Comparison of ENCODE assay signal across 1 cellular context in genomic region chr15:101651753-101652097, GRCh38.
TF ChIP-seq lines count a peak whose summit lies in the region.

No MANE protein-coding gene starts in this region.

TF ChIP-seq in WTC11, 78 proteins besides CTCF, POLR2A, EP300 and RAD21 (continued from another document):
- TF ChIP-seq, protein P1, sequence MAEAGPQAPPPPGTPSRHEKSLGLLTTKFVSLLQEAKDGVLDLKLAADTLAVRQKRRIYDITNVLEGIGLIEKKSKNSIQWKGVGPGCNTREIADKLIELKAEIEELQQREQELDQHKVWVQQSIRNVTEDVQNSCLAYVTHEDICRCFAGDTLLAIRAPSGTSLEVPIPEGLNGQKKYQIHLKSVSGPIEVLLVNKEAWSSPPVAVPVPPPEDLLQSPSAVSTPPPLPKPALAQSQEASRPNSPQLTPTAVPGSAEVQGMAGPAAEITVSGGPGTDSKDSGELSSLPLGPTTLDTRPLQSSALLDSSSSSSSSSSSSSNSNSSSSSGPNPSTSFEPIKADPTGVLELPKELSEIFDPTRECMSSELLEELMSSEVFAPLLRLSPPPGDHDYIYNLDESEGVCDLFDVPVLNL (CRISPR knock-in tag; IDR thresholded peaks at IDR 0.05; ENCODE audit: borderline replicate concordance, low read depth) = no peak
- TF ChIP-seq JAZF1 (CRISPR knock-in tag; IDR thresholded peaks at IDR 0.05) = no peak
- TF ChIP-seq, protein P2, sequence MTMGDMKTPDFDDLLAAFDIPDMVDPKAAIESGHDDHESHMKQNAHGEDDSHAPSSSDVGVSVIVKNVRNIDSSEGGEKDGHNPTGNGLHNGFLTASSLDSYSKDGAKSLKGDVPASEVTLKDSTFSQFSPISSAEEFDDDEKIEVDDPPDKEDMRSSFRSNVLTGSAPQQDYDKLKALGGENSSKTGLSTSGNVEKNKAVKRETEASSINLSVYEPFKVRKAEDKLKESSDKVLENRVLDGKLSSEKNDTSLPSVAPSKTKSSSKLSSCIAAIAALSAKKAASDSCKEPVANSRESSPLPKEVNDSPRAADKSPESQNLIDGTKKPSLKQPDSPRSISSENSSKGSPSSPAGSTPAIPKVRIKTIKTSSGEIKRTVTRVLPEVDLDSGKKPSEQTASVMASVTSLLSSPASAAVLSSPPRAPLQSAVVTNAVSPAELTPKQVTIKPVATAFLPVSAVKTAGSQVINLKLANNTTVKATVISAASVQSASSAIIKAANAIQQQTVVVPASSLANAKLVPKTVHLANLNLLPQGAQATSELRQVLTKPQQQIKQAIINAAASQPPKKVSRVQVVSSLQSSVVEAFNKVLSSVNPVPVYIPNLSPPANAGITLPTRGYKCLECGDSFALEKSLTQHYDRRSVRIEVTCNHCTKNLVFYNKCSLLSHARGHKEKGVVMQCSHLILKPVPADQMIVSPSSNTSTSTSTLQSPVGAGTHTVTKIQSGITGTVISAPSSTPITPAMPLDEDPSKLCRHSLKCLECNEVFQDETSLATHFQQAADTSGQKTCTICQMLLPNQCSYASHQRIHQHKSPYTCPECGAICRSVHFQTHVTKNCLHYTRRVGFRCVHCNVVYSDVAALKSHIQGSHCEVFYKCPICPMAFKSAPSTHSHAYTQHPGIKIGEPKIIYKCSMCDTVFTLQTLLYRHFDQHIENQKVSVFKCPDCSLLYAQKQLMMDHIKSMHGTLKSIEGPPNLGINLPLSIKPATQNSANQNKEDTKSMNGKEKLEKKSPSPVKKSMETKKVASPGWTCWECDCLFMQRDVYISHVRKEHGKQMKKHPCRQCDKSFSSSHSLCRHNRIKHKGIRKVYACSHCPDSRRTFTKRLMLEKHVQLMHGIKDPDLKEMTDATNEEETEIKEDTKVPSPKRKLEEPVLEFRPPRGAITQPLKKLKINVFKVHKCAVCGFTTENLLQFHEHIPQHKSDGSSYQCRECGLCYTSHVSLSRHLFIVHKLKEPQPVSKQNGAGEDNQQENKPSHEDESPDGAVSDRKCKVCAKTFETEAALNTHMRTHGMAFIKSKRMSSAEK (CRISPR knock-in tag; IDR thresholded peaks at IDR 0.05; ENCODE audit: borderline replicate concordance) = no peak
- no peak for TF ChIP-seq MLX (CRISPR knock-in tag; IDR thresholded peaks at IDR 0.05)
- TF ChIP-seq, protein P3, sequence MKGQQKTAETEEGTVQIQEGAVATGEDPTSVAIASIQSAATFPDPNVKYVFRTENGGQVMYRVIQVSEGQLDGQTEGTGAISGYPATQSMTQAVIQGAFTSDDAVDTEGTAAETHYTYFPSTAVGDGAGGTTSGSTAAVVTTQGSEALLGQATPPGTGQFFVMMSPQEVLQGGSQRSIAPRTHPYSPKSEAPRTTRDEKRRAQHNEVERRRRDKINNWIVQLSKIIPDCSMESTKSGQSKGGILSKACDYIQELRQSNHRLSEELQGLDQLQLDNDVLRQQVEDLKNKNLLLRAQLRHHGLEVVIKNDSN (CRISPR knock-in tag; IDR thresholded peaks at IDR 0.05) = no peak
- TF ChIP-seq NFYB (CRISPR knock-in tag; conservative IDR thresholded peaks at IDR 0.05; ENCODE audit: low read depth) = no peak
- TF ChIP-seq OVOL2 (CRISPR knock-in tag; IDR thresholded peaks at IDR 0.05; ENCODE audit: borderline replicate concordance) = no peak
TF ChIP-seq in WTC11: peak in this region for 0.
